In genomic region chr2:129716781-129717559, GRCh38 we compare ENCODE assay signal across 13 cellular contexts.
"Had no signal": no experiment of that assay in that cellular context is flagged by ENCODE, and none has a peak within 500 bp of the region (broad histone marks: within the 10 kb centered on the region; RNA-seq: fewer than 3 reads in every experiment).

No MANE protein-coding gene starts in this region.

- ATAC-seq: activated CD4-positive, alpha-beta T cell treated with anti-CD3 and anti-CD28 coated beads for 36 hours; activated CD8-positive, alpha-beta T cell treated with anti-CD3 and anti-CD28 coated beads, Interleukin-2, amount 10 ng/mL, durations not matched to agents 7 days and 5 days; left lung had no signal

- H3K9me3 Mint-ChIP-seq: activated naive CD4-positive, alpha-beta T cell treated with anti-CD3 and anti-CD28 coated beads, Interleukin-2, amount 10 ng/mL, durations not matched to agents 7 days and 5 days; activated T-helper 2 cell treated with anti-CD3 and anti-CD28 coated beads, Interferon-gamma antibody, Interleukin-2, Interleukin-4, amounts not matched to agents 10 μg/mL and 5 μg/mL and 100 μg/mL, durations not matched to agents 14 hours and 24 hours and 36 hours had no signal

- H3K36me3 Mint-ChIP-seq: activated naive CD4-positive, alpha-beta T cell treated with anti-CD3 and anti-CD28 coated beads, Interleukin-2, amount 10 ng/mL, durations not matched to agents 7 days and 5 days had no signal

- H3K27me3 ChIP-seq: tibial nerve had no signal

- DNase-seq: activated CD4-positive, alpha-beta T cell treated with anti-CD3 and anti-CD28 coated beads for 36 hours; activated CD8-positive, alpha-beta T cell treated with anti-CD3 and anti-CD28 coated beads, Interleukin-2, amount 10 ng/mL, durations not matched to agents 7 days and 5 days; activated naive CD4-positive, alpha-beta T cell treated with anti-CD3 and anti-CD28 coated beads, Interleukin-2, amount 10 ng/mL, durations not matched to agents 7 days and 5 days; effector memory CD4-positive, alpha-beta T cell; glutamatergic neuron; left lung; mesenchymal stem cell; posterior cingulate gyrus; SJCRH30 had no signal

- H3K4me2 ChIP-seq: smooth muscle cell had no signal

- H3K4me3 ChIP-seq: left lung, SJCRH30, smooth muscle cell, tibial nerve had no signal

- H3K4me1 ChIP-seq: left lung, SJCRH30, tibial nerve had no signal

- H3K4me3 Mint-ChIP-seq: activated CD4-positive, alpha-beta T cell treated with anti-CD3 and anti-CD28 coated beads for 36 hours; activated CD8-positive, alpha-beta T cell treated with anti-CD3 and anti-CD28 coated beads, Interleukin-2, amount 10 ng/mL, durations not matched to agents 7 days and 5 days; activated naive CD4-positive, alpha-beta T cell treated with anti-CD3 and anti-CD28 coated beads, Interleukin-2, amount 10 ng/mL, durations not matched to agents 7 days and 5 days had no signal

- H3K9me3 ChIP-seq: left lung, SJCRH30, tibial nerve had no signal

- H3K4me1 Mint-ChIP-seq: activated CD4-positive, alpha-beta T cell treated with anti-CD3 and anti-CD28 coated beads for 36 hours; activated naive CD4-positive, alpha-beta T cell treated with anti-CD3 and anti-CD28 coated beads, Interleukin-2, amount 10 ng/mL, durations not matched to agents 7 days and 5 days had no signal

- H3K36me3 ChIP-seq: left lung, SJCRH30, tibial nerve had no signal

- H3K27me3 Mint-ChIP-seq: activated CD4-positive, alpha-beta T cell treated with anti-CD3 and anti-CD28 coated beads for 36 hours; activated naive CD4-positive, alpha-beta T cell treated with anti-CD3 and anti-CD28 coated beads, Interleukin-2, amount 10 ng/mL, durations not matched to agents 7 days and 5 days had no signal

- H3K27ac Mint-ChIP-seq: activated CD4-positive, alpha-beta T cell treated with anti-CD3 and anti-CD28 coated beads for 36 hours; activated CD8-positive, alpha-beta T cell treated with anti-CD3 and anti-CD28 coated beads, Interleukin-2, amount 10 ng/mL, durations not matched to agents 7 days and 5 days; activated naive CD4-positive, alpha-beta T cell treated with anti-CD3 and anti-CD28 coated beads, Interleukin-2, amount 10 ng/mL, durations not matched to agents 7 days and 5 days; activated T-helper 2 cell treated with anti-CD3 and anti-CD28 coated beads, Interferon-gamma antibody, Interleukin-2, Interleukin-4, amounts not matched to agents 10 μg/mL and 5 μg/mL and 100 μg/mL, durations not matched to agents 14 hours and 24 hours and 36 hours had no signal

- H3K27ac ChIP-seq: epithelial cell of prostate, left lung, SJCRH30, tibial nerve had no signal
